In genomic region chr9:38213591-38213990, GRCh38 we compare ENCODE assay signal across 22 cellular contexts.
"Had no signal": no experiment of that assay in that cellular context is flagged by ENCODE, and none has a peak within 500 bp of the region (broad histone marks: within the 10 kb centered on the region; RNA-seq: fewer than 3 reads in every experiment).

No MANE protein-coding gene starts in this region.

- H3K27ac ChIP-seq: HL-60, KMS-11, SJSA1, SK-N-MC had no signal

- H3K4me3 ChIP-seq: K562, SJSA1, SK-N-MC had no signal

- H3K9ac ChIP-seq: KMS-11 had no signal

- H3K4me1 Mint-ChIP-seq: IgD-negative memory B cell had no signal

- ATAC-seq: K562 had no signal

- DNase-seq: Kasumi-1, MM.1S, NCI-H1092 treated with DMSO at 0.1 percent for 48 hours, NCI-H1436, NCI-H187, NCI-H2029, NCI-H2081 treated with DMSO at 0.1 percent for 48 hours, NCI-H2171, NCI-H226, NCI-H446, NCI-H510A, NCI-H524 treated with DMSO at 0.1 percent for 48 hours, NCI-H774, Right ventricle myocardium superior, RPMI8226, SIG-M5 had no signal

- H3K36me3 ChIP-seq: SJSA1 had no signal

- H3K27ac Mint-ChIP-seq: IgD-negative memory B cell had no signal

- H3K4me1 ChIP-seq: SJSA1 had no signal

- H3K4me2 ChIP-seq: KMS-11 had no signal

- H3K9me3 ChIP-seq: SJSA1 had no signal

- H3K27me3 ChIP-seq: SJSA1 had no signal

- H3K36me3 Mint-ChIP-seq: IgD-negative memory B cell had no signal

- H3K4me3 Mint-ChIP-seq: IgD-negative memory B cell had no signal
